Comparison of ENCODE assay signal across 20 cellular contexts in genomic region chr7:1229334-1229935, GRCh38. TPM values are rescaled to one million over a fixed set of nuclear protein-coding genes. Genes with fewer than 3 reads are reported as not detected.
"Had no signal": no experiment of that assay in that cellular context is flagged by ENCODE, and none has a peak within 500 bp of the region (broad histone marks: within the 10 kb centered on the region; RNA-seq: fewer than 3 reads in every experiment).

No MANE protein-coding gene starts in this region.

- H3K27ac Mint-ChIP-seq: activated T-helper 17 cell treated with anti-CD3 and anti-CD28 coated beads, Interleukin-2, amount 50 U/mL, for 72 hours had no signal

- H3K4me3 ChIP-seq: upper lobe of right lung had no signal

- H3K36me3 ChIP-seq: upper lobe of right lung had no signal

- DNase-seq: activated CD4-positive, alpha-beta T cell treated with anti-CD3 and anti-CD28 coated beads, Interleukin-2, amount 10 ng/mL, durations not matched to agents 7 days and 5 days; activated CD4-positive, CD25-positive, alpha-beta regulatory T cell; activated naive CD4-positive, alpha-beta T cell treated with anti-CD3 and anti-CD28 coated beads, Interleukin-2, amount 10 ng/mL, durations not matched to agents 7 days and 5 days; activated T-cell treated with anti-CD3 and anti-CD28 coated beads for 4 hours; left colon; naive thymus-derived CD8-positive, alpha-beta T cell; stimulated activated CD4-positive, alpha-beta T cell treated with anti-CD3 and anti-CD28 coated beads, Interleukin-12 subunit alpha, Interleukin-12 subunit beta, amount 100 ng/mL, for 4 hours; stimulated activated CD4-positive, alpha-beta T cell treated with anti-CD3 and anti-CD28 coated beads, Interleukin-2, amount 100 ng/mL, for 48 hours; stimulated activated CD8-positive, alpha-beta memory T cell treated with anti-CD3 and anti-CD28 coated beads, Interleukin-4, amount 100 ng/mL, for 48 hours; stimulated activated naive CD8-positive, alpha-beta T cell treated with anti-CD3 and anti-CD28 coated beads, Interleukin-15, Interleukin-2, amounts not matched to agents 100 U/mL and 50 U/mL, for 24 hours; upper lobe of right lung had no signal

- ATAC-seq: activated T-helper 17 cell treated with anti-CD3 and anti-CD28 coated beads, Interleukin-2, amount 50 U/mL, for 72 hours; left colon; naive thymus-derived CD8-positive, alpha-beta T cell; stimulated activated naive CD8-positive, alpha-beta T cell treated with anti-CD3 and anti-CD28 coated beads, Interleukin-15, Interleukin-2, amounts not matched to agents 100 U/mL and 50 U/mL, for 24 hours; upper lobe of right lung had no signal

- H3K9me3 ChIP-seq: upper lobe of right lung had no signal

- H3K27ac ChIP-seq: upper lobe of right lung had no signal

- H3K4me3 Mint-ChIP-seq: activated CD4-positive, alpha-beta T cell treated with anti-CD3 and anti-CD28 coated beads, Interleukin-2, amount 10 ng/mL, durations not matched to agents 7 days and 5 days; activated naive CD4-positive, alpha-beta T cell treated with anti-CD3 and anti-CD28 coated beads, Interleukin-2, amount 10 ng/mL, durations not matched to agents 7 days and 5 days; activated T-helper 17 cell treated with anti-CD3 and anti-CD28 coated beads, Interleukin-2, amount 50 U/mL, for 72 hours had no signal

RNA-seq across cellular contexts. Expression of gene UNCX, which starts 3.2 kb away (rescaled TPM):
- total RNA-seq: activated CD4-positive, alpha-beta T cell treated with anti-CD3 and anti-CD28 coated beads, Interleukin-2, amount 10 ng/mL, durations not matched to agents 7 days and 5 days; activated CD8-positive, alpha-beta memory T cell treated with anti-CD3 and anti-CD28 coated beads for 36 hours; activated T-helper 17 cell treated with anti-CD3 and anti-CD28 coated beads, Interleukin-2, amount 50 U/mL, for 72 hours; cardiac septum; left colon; lung microvascular endothelial cell; mononuclear cell; naive thymus-derived CD8-positive, alpha-beta T cell; osteocyte; pulmonary artery endothelial cell; T-helper 1 cell treated with Interleukin-12 subunit alpha and Interleukin-12 subunit beta and Interleukin-4 antibody, amounts not matched to agents 30 ng/mL and 1 ng/mL, for 36 hours; temporal lobe; upper lobe of right lung had no signal
